Comparison of ENCODE assay signal across 18 cellular contexts in genomic region chr5:62317810-62318209, GRCh38.
"Had no signal": no experiment of that assay in that cellular context is flagged by ENCODE, and none has a peak within 500 bp of the region (broad histone marks: within the 10 kb centered on the region; RNA-seq: fewer than 3 reads in every experiment).

No MANE protein-coding gene starts in this region.

- H3K4me3 ChIP-seq: body of pancreas, colonic mucosa, left ventricle myocardium inferior, right atrium auricular region, skin epidermis, upper lobe of left lung had no signal

- H3K27ac Mint-ChIP-seq: activated naive CD4-positive, alpha-beta T cell treated with anti-CD3 and anti-CD28 coated beads, Interleukin-2, amount 50 U/mL, for 72 hours; stimulated activated naive CD8-positive, alpha-beta T cell treated with anti-CD3 and anti-CD28 coated beads, Interleukin-15, amount 100 ng/mL, for 72 hours had no signal

- H3K9me3 ChIP-seq: body of pancreas, colonic mucosa, left ventricle myocardium inferior, right atrium auricular region, upper lobe of left lung had no signal

- H3K27me3 ChIP-seq: body of pancreas, colonic mucosa, right atrium auricular region, upper lobe of left lung had no signal

- H3K4me3 Mint-ChIP-seq: naive B cell; stimulated activated naive CD8-positive, alpha-beta T cell treated with anti-CD3 and anti-CD28 coated beads, Interleukin-15, amount 100 ng/mL, for 72 hours had no signal

- DNase-seq: activated effector memory CD4-positive, alpha-beta T cell treated with Interleukin-2 at 50 U/mL for 16 hours; amygdala; body of pancreas; caudate nucleus; colonic mucosa; foreskin fibroblast; hippocampal formation; left ventricle myocardium inferior; naive B cell; occipital lobe; stimulated activated CD4-positive, alpha-beta T cell treated with anti-CD3 and anti-CD28 coated beads, Interleukin-4, amount 100 ng/mL, for 4 hours; stimulated activated CD8-positive, alpha-beta memory T cell treated with anti-CD3 and anti-CD28 coated beads, Interleukin-4, amount 100 ng/mL, for 48 hours; stimulated activated naive CD8-positive, alpha-beta T cell treated with anti-CD3 and anti-CD28 coated beads, Interleukin-15, amount 100 ng/mL, for 72 hours; upper lobe of left lung had no signal

- H3K4me1 ChIP-seq: body of pancreas, colonic mucosa, left ventricle myocardium inferior, right atrium auricular region had no signal

- H3K9me3 Mint-ChIP-seq: activated naive CD4-positive, alpha-beta T cell treated with anti-CD3 and anti-CD28 coated beads, Interleukin-2, amount 50 U/mL, for 72 hours; naive B cell; stimulated activated naive CD8-positive, alpha-beta T cell treated with anti-CD3 and anti-CD28 coated beads, Interleukin-15, amount 100 ng/mL, for 72 hours had no signal

- ATAC-seq: activated naive CD4-positive, alpha-beta T cell treated with anti-CD3 and anti-CD28 coated beads, Interleukin-2, amount 50 U/mL, for 72 hours; body of pancreas; esophagus mucosa; stimulated activated naive CD8-positive, alpha-beta T cell treated with anti-CD3 and anti-CD28 coated beads, Interleukin-15, amount 100 ng/mL, for 72 hours had no signal

- H3K27ac ChIP-seq: body of pancreas, colonic mucosa, left ventricle myocardium inferior, right atrium auricular region, skin epidermis, upper lobe of left lung had no signal

- H3K36me3 Mint-ChIP-seq: naive B cell had no signal

- H3K36me3 ChIP-seq: colonic mucosa, left ventricle myocardium inferior, right atrium auricular region had no signal

- H3K27me3 Mint-ChIP-seq: naive B cell; stimulated activated naive CD8-positive, alpha-beta T cell treated with anti-CD3 and anti-CD28 coated beads, Interleukin-15, amount 100 ng/mL, for 72 hours had no signal
